In the genomic region with DNA sequence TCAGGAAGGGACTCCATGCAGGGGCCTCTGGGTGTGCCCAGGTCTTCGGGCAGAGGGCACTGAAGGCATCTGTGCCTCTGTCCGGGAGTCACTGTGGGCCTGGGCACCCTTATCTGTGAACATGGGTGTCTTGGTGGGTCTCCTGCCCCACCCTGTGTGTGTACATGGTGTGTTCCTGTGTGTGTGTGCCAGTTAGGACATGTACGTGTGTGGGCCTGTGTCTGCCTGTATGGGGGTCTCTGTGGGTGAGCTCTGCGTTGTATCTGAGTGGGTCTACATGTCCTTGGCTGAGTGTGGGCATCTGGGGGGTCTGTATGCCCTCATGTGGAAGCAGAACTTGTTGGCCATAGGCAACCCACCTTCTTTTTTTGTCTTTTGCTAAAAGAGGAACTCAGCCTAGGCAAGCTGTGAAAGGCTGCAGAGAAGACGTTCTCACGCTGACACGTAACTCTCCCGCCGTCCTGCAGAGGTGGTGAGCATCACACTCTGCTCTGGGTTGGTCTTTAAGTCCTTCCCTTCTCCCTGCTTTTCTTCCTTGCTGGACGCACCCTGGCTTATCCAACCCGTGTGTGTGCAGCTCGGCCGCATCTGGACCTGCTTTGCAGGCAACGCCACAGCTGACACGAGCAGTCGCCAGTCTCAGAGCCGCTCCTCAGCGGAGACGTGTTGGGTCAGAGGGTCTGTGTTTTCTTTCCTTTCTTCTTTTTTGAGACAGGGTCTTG, we compare ENCODE assay signal across 1 cellular context.
TF ChIP-seq lines count a peak whose summit lies in the region.

No MANE protein-coding gene starts in this region.

TF ChIP-seq in WTC11, 78 proteins besides CTCF, POLR2A, EP300 and RAD21 (continued from another document):
- TF ChIP-seq, protein P1, sequence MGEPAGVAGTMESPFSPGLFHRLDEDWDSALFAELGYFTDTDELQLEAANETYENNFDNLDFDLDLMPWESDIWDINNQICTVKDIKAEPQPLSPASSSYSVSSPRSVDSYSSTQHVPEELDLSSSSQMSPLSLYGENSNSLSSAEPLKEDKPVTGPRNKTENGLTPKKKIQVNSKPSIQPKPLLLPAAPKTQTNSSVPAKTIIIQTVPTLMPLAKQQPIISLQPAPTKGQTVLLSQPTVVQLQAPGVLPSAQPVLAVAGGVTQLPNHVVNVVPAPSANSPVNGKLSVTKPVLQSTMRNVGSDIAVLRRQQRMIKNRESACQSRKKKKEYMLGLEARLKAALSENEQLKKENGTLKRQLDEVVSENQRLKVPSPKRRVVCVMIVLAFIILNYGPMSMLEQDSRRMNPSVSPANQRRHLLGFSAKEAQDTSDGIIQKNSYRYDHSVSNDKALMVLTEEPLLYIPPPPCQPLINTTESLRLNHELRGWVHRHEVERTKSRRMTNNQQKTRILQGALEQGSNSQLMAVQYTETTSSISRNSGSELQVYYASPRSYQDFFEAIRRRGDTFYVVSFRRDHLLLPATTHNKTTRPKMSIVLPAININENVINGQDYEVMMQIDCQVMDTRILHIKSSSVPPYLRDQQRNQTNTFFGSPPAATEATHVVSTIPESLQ (CRISPR knock-in tag; IDR thresholded peaks at IDR 0.05): no peak
- TF ChIP-seq, protein P2, sequence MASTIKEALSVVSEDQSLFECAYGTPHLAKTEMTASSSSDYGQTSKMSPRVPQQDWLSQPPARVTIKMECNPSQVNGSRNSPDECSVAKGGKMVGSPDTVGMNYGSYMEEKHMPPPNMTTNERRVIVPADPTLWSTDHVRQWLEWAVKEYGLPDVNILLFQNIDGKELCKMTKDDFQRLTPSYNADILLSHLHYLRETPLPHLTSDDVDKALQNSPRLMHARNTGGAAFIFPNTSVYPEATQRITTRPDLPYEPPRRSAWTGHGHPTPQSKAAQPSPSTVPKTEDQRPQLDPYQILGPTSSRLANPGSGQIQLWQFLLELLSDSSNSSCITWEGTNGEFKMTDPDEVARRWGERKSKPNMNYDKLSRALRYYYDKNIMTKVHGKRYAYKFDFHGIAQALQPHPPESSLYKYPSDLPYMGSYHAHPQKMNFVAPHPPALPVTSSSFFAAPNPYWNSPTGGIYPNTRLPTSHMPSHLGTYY (CRISPR knock-in tag; IDR thresholded peaks at IDR 0.05): no peak
- TF ChIP-seq, protein P3, sequence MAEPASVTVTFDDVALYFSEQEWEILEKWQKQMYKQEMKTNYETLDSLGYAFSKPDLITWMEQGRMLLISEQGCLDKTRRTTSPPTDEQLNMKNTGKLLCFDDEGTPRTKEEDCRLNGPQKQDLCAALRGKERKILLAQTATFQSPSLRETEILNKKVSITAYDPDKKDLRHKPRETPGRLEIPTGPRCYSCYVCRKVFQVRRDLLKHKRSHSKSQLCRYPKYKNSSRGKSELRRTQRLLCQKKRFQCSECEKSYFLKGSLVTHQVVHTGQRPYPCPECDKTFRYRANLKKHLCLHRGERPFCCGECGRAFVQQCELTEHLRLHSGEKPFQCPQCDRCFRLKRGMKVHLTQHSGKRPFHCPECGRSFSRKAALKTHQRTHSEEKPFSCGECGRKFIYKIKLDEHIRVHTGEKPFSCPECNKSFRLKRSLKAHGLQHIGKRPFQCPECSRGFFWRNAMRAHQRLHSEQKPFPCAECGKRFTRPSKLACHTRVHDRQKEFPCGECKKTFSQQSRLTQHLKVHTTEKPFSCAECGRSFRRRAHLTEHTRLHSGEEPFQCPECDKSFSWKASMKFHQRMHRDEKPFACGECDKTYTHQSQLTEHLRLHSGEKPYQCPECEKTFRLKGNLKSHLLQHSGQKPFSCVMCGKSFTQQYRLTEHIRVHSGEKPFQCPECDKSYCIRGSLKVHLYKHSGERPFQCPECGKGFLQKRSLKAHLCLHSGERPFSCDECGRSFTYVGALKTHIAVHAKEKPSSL (CRISPR knock-in tag; conservative IDR thresholded peaks at IDR 0.05): no peak
- TF ChIP-seq FOXJ3 (CRISPR knock-in tag; IDR thresholded peaks at IDR 0.05; ENCODE audit: borderline replicate concordance): no peak
